ENCODE assay signal across 1 cellular context in genomic region chr9:81559197-81559596, GRCh38.
TF ChIP-seq lines count a peak whose summit lies in the region.

No MANE protein-coding gene starts in this region.

TF ChIP-seq in HCT116, 20 proteins besides CTCF, POLR2A, EP300 and RAD21:
- TF ChIP-seq SP1 (IDR thresholded peaks at IDR 0.05; ENCODE audit: low read depth): no peak
- no peak for TF ChIP-seq EZH2phosphoT487 (IDR thresholded peaks at IDR 0.05; ENCODE audit: borderline replicate concordance)
- no peak for TF ChIP-seq JUND (IDR thresholded peaks at IDR 0.05)
- no peak for TF ChIP-seq ZBTB33 (IDR thresholded peaks at IDR 0.05; ENCODE audit: extremely low read depth, insufficient replicate concordance, low read length)
- TF ChIP-seq SRF (IDR thresholded peaks at IDR 0.05; ENCODE audit: low read depth): no peak
- no peak for TF ChIP-seq EGR1 (IDR thresholded peaks at IDR 0.05; ENCODE audit: low read depth)
- TF ChIP-seq EZH2 (IDR thresholded peaks at IDR 0.05): no peak
- TF ChIP-seq TCF7L2 (IDR thresholded peaks at IDR 0.05; ENCODE audit: borderline replicate concordance, extremely low read depth, insufficient read depth, insufficient read length): no peak
- no peak for TF ChIP-seq MAX (IDR thresholded peaks at IDR 0.05)
- no peak for TF ChIP-seq REST (IDR thresholded peaks at IDR 0.05; ENCODE audit: low read depth)
- TF ChIP-seq CEBPB (IDR thresholded peaks at IDR 0.05; ENCODE audit: low read depth): no peak
- no peak for TF ChIP-seq ATF3 (IDR thresholded peaks at IDR 0.05)
- no peak for TF ChIP-seq CBX3 (IDR thresholded peaks at IDR 0.05; ENCODE audit: low read depth)
- no peak for TF ChIP-seq SIN3A (IDR thresholded peaks at IDR 0.05; ENCODE audit: low read depth)
- no peak for TF ChIP-seq POLR2AphosphoS5 (IDR thresholded peaks at IDR 0.05; ENCODE audit: low read depth, low read length)
- TF ChIP-seq ZFX (IDR thresholded peaks at IDR 0.05): no peak
- no peak for TF ChIP-seq ZNF274 (IDR thresholded peaks at IDR 0.05; ENCODE audit: low read depth, low read length)
- no peak for TF ChIP-seq YY1 (IDR thresholded peaks at IDR 0.05; ENCODE audit: extremely low read depth, insufficient replicate concordance, low read depth, low read length)
- TF ChIP-seq ELF1 (IDR thresholded peaks at IDR 0.05; ENCODE audit: borderline replicate concordance, low read depth): no peak
